ENCODE assay signal across 19 cellular contexts in genomic region chrX:81241753-81242152, GRCh38. TPM values are rescaled to one million over a fixed set of nuclear protein-coding genes. Genes with fewer than 3 reads are reported as not detected.
DNase-seq lines count a peak whose midpoint lies in the region; ATAC-seq, FAIRE-seq and TF ChIP-seq lines count a peak whose summit lies in the region.
"Had no signal": no experiment of that assay in that cellular context is flagged by ENCODE, and none has a peak within 500 bp of the region (broad histone marks: within the 10 kb centered on the region; RNA-seq: fewer than 3 reads in every experiment).

No MANE protein-coding gene starts in this region.

- ATAC-seq in lung (ENCODE audit: insufficient read depth, low FRiP score) (peak; percentile 41), HG03175 (IDR thresholded peaks at IDR 0.05; ENCODE audit: unreplicated experiment) (no peak)
- ATAC-seq: CD8-positive, alpha-beta T cell had no signal

- H3K27me3 ChIP-seq in BLaER1 (peaks cover 63% of the 10 kb centered on the region), lung (ENCODE audit: control insufficient read depth, insufficient read depth) (no peaks in the 10 kb centered on the region)

- no peaks in the 10 kb centered on the region for H3K4me1 ChIP-seq in BLaER1
- H3K4me1 ChIP-seq in lung (ENCODE audit: control insufficient read depth in 2 of 2, insufficient read depth in 2 of 2, low read length in 2 of 2): no peaks in the 10 kb centered on the region
- H3K4me1 ChIP-seq: Caco-2 had no signal

- WGBS in lung, 2 donors: 87 to 97% methylated on average over 7 of the region's 7 CpGs

- FAIRE-seq in GM12891 (lab: Jason Lieb, UNC): peak; percentile 20
- FAIRE-seq: GM12892, H1 had no signal

- in situ Hi-C loops in G401 (cut with HindIII; ENCODE audit: low sequenced_read_pairs): no loop called here

- H3K9me3 ChIP-seq in BLaER1 (peaks cover 55% of the 10 kb centered on the region), lung (ENCODE audit: control insufficient read depth in 2 of 2, insufficient read depth in 1 of 2, low read length in 1 of 2) (peaks cover 0 to 13% of the 10 kb centered on the region in 2 donors)
- H3K9me3 ChIP-seq: Caco-2 had no signal

- DNase-seq in GM12891 (ENCODE audit: insufficient read length, low spot score) (no peak), chondrocyte (ENCODE audit: low spot score) (peak; percentile 72), lung (ENCODE audit: low spot score) (no peak), DMS53 (lab: John Stamatoyannopoulos, UW) (no peak), G401 (ENCODE audit: low spot score) (no peak)
- DNase-seq: Caco-2; CD4-positive, CD25-positive, alpha-beta regulatory T cell; CD8-positive, alpha-beta T cell; DND-41; GDM1; GM23248; H7; HCEC 1CT had no signal

- H3K9ac ChIP-seq in BLaER1: no peak overlapping the region
- H3K9ac ChIP-seq: GM23248 had no signal

- H4K20me1 ChIP-seq in BLaER1: peaks cover 18% of the 10 kb centered on the region; the same call in 1 of the 2 replicates

- H3K27ac Mint-ChIP-seq in chondrocyte (ENCODE audit: unreplicated experiment): no peak overlapping the region
- H3K27ac Mint-ChIP-seq: CD8-positive, alpha-beta T cell had no signal

- H3K4me3 Mint-ChIP-seq in chondrocyte (ENCODE audit: unreplicated experiment): no peak overlapping the region
- H3K4me3 Mint-ChIP-seq: CD4-positive, CD25-positive, alpha-beta regulatory T cell; CD8-positive, alpha-beta T cell had no signal

- H3K27me3 Mint-ChIP-seq in chondrocyte (ENCODE audit: low read depth): no peaks in the 10 kb centered on the region
- H3K27me3 Mint-ChIP-seq: CD4-positive, CD25-positive, alpha-beta regulatory T cell had no signal

- H3K36me3 ChIP-seq in BLaER1 (peaks cover 36% of the 10 kb centered on the region), lung (ENCODE audit: control insufficient read depth in 2 of 2, insufficient read depth in 2 of 2, low read length in 2 of 2) (peaks cover 0 to 2% of the 10 kb centered on the region in 2 donors)

- H3K27ac ChIP-seq in BLaER1 (no peak overlapping the region), lung (ENCODE audit: low read depth in 1 of 2, low read length in 1 of 2) (no peak overlapping the region)
- H3K27ac ChIP-seq: C4-2B, GM23248 had no signal

- no peak overlapping the region for H3K4me2 ChIP-seq in BLaER1

- TF ChIP-seq CTCF in chondrocyte (IDR thresholded peaks at IDR 0.05) (no peak), lung (IDR thresholded peaks at IDR 0.05; ENCODE audit: control extremely low read depth, extremely low read depth) (no peak)

- TF ChIP-seq POLR2A in GM12891 (IDR thresholded peaks at IDR 0.05; ENCODE audit: low read depth, low read length): no peak

- H3K4me3 ChIP-seq in BLaER1 (0 out of 2 replicates have a peak overlapping the region, but pooled peaks have one; percentile 25), lung (no peak overlapping the region)
- H3K4me3 ChIP-seq: GM23248 had no signal

- peaks cover 16% of the 10 kb centered on the region for H3K9me3 Mint-ChIP-seq in chondrocyte (ENCODE audit: low read depth)

- peaks cover 4% of the 10 kb centered on the region for H3K36me3 Mint-ChIP-seq in chondrocyte (ENCODE audit: low read depth)

- no peaks in the 10 kb centered on the region for H3K4me1 Mint-ChIP-seq in chondrocyte (ENCODE audit: low read depth)

TF ChIP-seq in GM12891, 5 proteins besides CTCF, POLR2A, EP300 and RAD21:
- TF ChIP-seq POU2F2 (IDR thresholded peaks at IDR 0.05; ENCODE audit: low read depth, low read length) (no peak), TAF1 (IDR thresholded peaks at IDR 0.05; ENCODE audit: low read depth, low read length) (no peak), SPI1 (IDR thresholded peaks at IDR 0.05; ENCODE audit: low read depth, low read length) (no peak), PAX5 (IDR thresholded peaks at IDR 0.05; ENCODE audit: insufficient read depth, low read length, severe bottlenecking) (no peak), POLR2AphosphoS5 (IDR thresholded peaks at IDR 0.05; ENCODE audit: low read depth, low read length) (no peak)
TF ChIP-seq in GM12891: peak in this region for 0.

RNA-seq across cellular contexts. Expression of gene SH3BGRL, which starts 39.9 kb away (rescaled TPM):
- polyA plus RNA-seq in GM12891 (2012; ENCODE audit: low read depth, missing spikeins): 114 TPM
- 104 to 162 TPM (median 152 TPM) in 3 replicates for total RNA-seq in chondrocyte
- 100 to 1,000 TPM in 1 of 2 donors, 10 to 100 TPM in 1; 95.5 to 196 TPM for total RNA-seq in lung
- 10 to 100 TPM; 73.1 to 90.3 TPM for polyA plus RNA-seq in lung
- total RNA-seq in G401 (2014; rRNA removed; shearing (Covaris generic)): 48.6 and 71.7 TPM in 2 replicates

RNA-seq across cellular contexts. Expression of gene HMGN5, which starts 40.0 kb away (rescaled TPM):
- 17.5 TPM for polyA plus RNA-seq in GM12891 (2012; ENCODE audit: low read depth, missing spikeins)
- total RNA-seq in chondrocyte (1.1 to 6.5 TPM (median 1.7 TPM) in 3 replicates), lung (1 to 10 TPM; 5.3 to 6.0 TPM)
- polyA plus RNA-seq in lung: 10 to 100 TPM in 1 of 2 donors, 1 to 10 TPM in 1; 5.7 to 12.0 TPM
- 3.6 TPM in 1 of 2 replicates, not detected in the other for total RNA-seq in G401 (2014; rRNA removed; shearing (Covaris generic))
- total RNA-seq: A172 had no signal
